5 cellular contexts compared by ENCODE assay signal in genomic region chr5:81685481-81685880, GRCh38.
"Had no signal": no experiment of that assay in that cellular context is flagged by ENCODE, and none has a peak within 500 bp of the region (broad histone marks: within the 10 kb centered on the region; RNA-seq: fewer than 3 reads in every experiment).

No MANE protein-coding gene starts in this region.

- H2AFZ ChIP-seq: GM23338 had no signal

- H3K9me3 Mint-ChIP-seq: GM23338 had no signal

- H3K4me3 ChIP-seq: GM23338 had no signal

- H3K4me2 ChIP-seq: GM23338 had no signal

- ATAC-seq: GM23338 had no signal

- H3K4me1 Mint-ChIP-seq: GM23338 had no signal

- H3K27ac Mint-ChIP-seq: GM23338, H9 had no signal

- H3K4me3 Mint-ChIP-seq: GM23338, H9 had no signal

- DNase-seq: H9, HCEC 1CT, IMR-90, KBM-7 had no signal
